10 cellular contexts compared by ENCODE assay signal in genomic region chr17:76414334-76415295, GRCh38. TPM values are rescaled to one million over a fixed set of nuclear protein-coding genes. Genes with fewer than 3 reads are reported as not detected.
DNase-seq lines count a peak whose midpoint lies in the region; ATAC-seq and TF ChIP-seq lines count a peak whose summit lies in the region.
"Had no signal": no experiment of that assay in that cellular context is flagged by ENCODE, and none has a peak within 500 bp of the region (broad histone marks: within the 10 kb centered on the region; RNA-seq: fewer than 3 reads in every experiment).

No MANE protein-coding gene starts in this region.

- peaks cover 8% of the 10 kb centered on the region for H3K36me3 ChIP-seq in osteoblast (ENCODE audit: insufficient read depth, low read length)
- H3K36me3 ChIP-seq in naive thymus-derived CD4-positive, alpha-beta T cell (ENCODE audit: control insufficient read depth in 2 of 3, insufficient read depth in 3 of 3, low read length in 3 of 3): peaks cover 0 to 13% (median 3%) of the 10 kb centered on the region in 3 experiments

- peaks cover 0 to 11% (median 0%) of the 10 kb centered on the region in 5 donors for H3K36me3 Mint-ChIP-seq in naive thymus-derived CD4-positive, alpha-beta T cell

- peaks cover 73% of the 10 kb centered on the region for H3K79me2 ChIP-seq in osteoblast (ENCODE audit: insufficient read depth, low read length)

- intact Hi-C loops in naive thymus-derived CD4-positive, alpha-beta T cell (cut with micrococcal nuclease): no loop called here

- POLR2A ChIA-PET in naive thymus-derived CD4-positive, alpha-beta T cell (lab: Charles Lee): no interaction called here

- no peaks in the 10 kb centered on the region for H3K27me3 Mint-ChIP-seq in naive thymus-derived CD4-positive, alpha-beta T cell
- H3K27me3 Mint-ChIP-seq: activated B cell treated with CpG ODN at 0.5 μM for 24 hours had no signal

- no peaks in the 10 kb centered on the region for H3K27me3 ChIP-seq in osteoblast (ENCODE audit: insufficient read depth, low read length)
- no peaks in the 10 kb centered on the region for H3K27me3 ChIP-seq in naive thymus-derived CD4-positive, alpha-beta T cell (ENCODE audit: control insufficient read depth in 2 of 2, insufficient read depth in 2 of 2, low read length in 2 of 2)

- H2AFZ ChIP-seq in osteoblast (ENCODE audit: low read length): no peak overlapping the region

- no peak overlapping the region for H3K4me2 ChIP-seq in osteoblast (ENCODE audit: insufficient read depth, low read length)

- H3K9me3 ChIP-seq in osteoblast (ENCODE audit: low read depth, low read length): no peaks in the 10 kb centered on the region
- no peaks in the 10 kb centered on the region for H3K9me3 ChIP-seq in naive thymus-derived CD4-positive, alpha-beta T cell (ENCODE audit: control insufficient read depth in 2 of 3, low read length in 3 of 3)

- peaks cover 8 to 22% (median 12%) of the 10 kb centered on the region in 7 donors for H3K4me1 Mint-ChIP-seq in naive thymus-derived CD4-positive, alpha-beta T cell

- peaks cover 6% of the 10 kb centered on the region for H3K4me1 ChIP-seq in osteoblast (ENCODE audit: insufficient read depth, low read length)
- H3K4me1 ChIP-seq in naive thymus-derived CD4-positive, alpha-beta T cell (ENCODE audit: control insufficient read depth in 2 of 2, insufficient read depth in 2 of 2, low read length in 2 of 2): no peaks in the 10 kb centered on the region

- H3K4me3 ChIP-seq in osteoblast (ENCODE audit: insufficient read depth, low read length): no peak overlapping the region
- no peak overlapping the region for H3K4me3 ChIP-seq in naive thymus-derived CD4-positive, alpha-beta T cell (ENCODE audit: low read length)

- H3K4me3 Mint-ChIP-seq in naive thymus-derived CD4-positive, alpha-beta T cell: no peak overlapping the region
- H3K4me3 Mint-ChIP-seq: activated B cell treated with CpG ODN at 0.5 μM for 24 hours had no signal

- no peak overlapping the region for H3K27ac ChIP-seq in osteoblast (ENCODE audit: low read depth, low read length)
- no peak overlapping the region for H3K27ac ChIP-seq in naive thymus-derived CD4-positive, alpha-beta T cell (ENCODE audit: low read depth, low read length)

- peaks cover 55% of the 10 kb centered on the region for H4K20me1 ChIP-seq in osteoblast (ENCODE audit: insufficient read depth, low read length)

- CTCF ChIA-PET in naive thymus-derived CD4-positive, alpha-beta T cell (lab: Charles Lee): interaction anchor here (1.0 kb wide), 1 partner anchor 27 kb away, joined by 3 read pairs; no protein-coding TSS in a partner anchor

- no peak for TF ChIP-seq CTCF in osteoblast (IDR thresholded peaks at IDR 0.05; ENCODE audit: extremely low read depth, low read depth, low read length)

- no peaks in the 10 kb centered on the region for H3K9me3 Mint-ChIP-seq in naive thymus-derived CD4-positive, alpha-beta T cell
- H3K9me3 Mint-ChIP-seq: activated B cell treated with CpG ODN at 0.5 μM for 24 hours had no signal

- DNase-seq in DMS153 treated with DMSO at 0.1 percent for 48 hours (lab: John Stamatoyannopoulos, UW; ENCODE audit: unreplicated experiment) (peak; percentile 28), NCI-H446 treated with DMSO at 0.1 percent for 48 hours (lab: John Stamatoyannopoulos, UW) (peak; percentile 94), erythroblast (lab: John Stamatoyannopoulos, UW) (peak; percentile 95 to 97), osteoblast (ENCODE audit: insufficient read length, low spot score, missing footprints) (peak; percentile 68), NCI-H187 treated with DMSO at 0.1 percent for 48 hours (lab: John Stamatoyannopoulos, UW) (no peak), kidney tubule cell (ENCODE audit: low spot score) (no peak)
- no peak for DNase-seq in naive thymus-derived CD4-positive, alpha-beta T cell
- DNase-seq: activated B cell treated with CpG ODN at 0.5 μM for 24 hours had no signal

- H3K27ac Mint-ChIP-seq in naive thymus-derived CD4-positive, alpha-beta T cell: peak overlapping the region in 3 of 9 donors; percentile 28 to 51 (median 38)
- H3K27ac Mint-ChIP-seq: activated B cell treated with CpG ODN at 0.5 μM for 24 hours had no signal

- no peak for TF ChIP-seq POLR2A in erythroblast (IDR thresholded peaks at IDR 0.05; ENCODE audit: low read length)

- ATAC-seq in GM21529 (IDR thresholded peaks at IDR 0.05; ENCODE audit: unreplicated experiment): no peak
- ATAC-seq in naive thymus-derived CD4-positive, alpha-beta T cell: no peak

RNA-seq across cellular contexts. Expression of gene SPHK1, which starts 30.2 kb away (rescaled TPM):
- total RNA-seq in osteoblast: 112 and 142 TPM in 2 replicates
- 10 to 100 TPM in 1 of 5 experiments, 1 to 10 TPM in 2, under 1 TPM in 2; 0.43 to 14.1 (median 1.9) TPM for total RNA-seq in naive thymus-derived CD4-positive, alpha-beta T cell
- under 1 TPM; 0.45 to 0.46 TPM for polyA plus RNA-seq in naive thymus-derived CD4-positive, alpha-beta T cell

RNA-seq across cellular contexts. Expression of gene UBE2O, which starts 38.3 kb away (rescaled TPM):
- 17.7 and 19.5 TPM in 2 replicates for total RNA-seq in osteoblast
- 10 to 100 TPM; 32.6 to 50.8 (median 41.6) TPM for total RNA-seq in naive thymus-derived CD4-positive, alpha-beta T cell
- polyA plus RNA-seq in naive thymus-derived CD4-positive, alpha-beta T cell: 10 to 100 TPM in 1 of 2 donors, 1 to 10 TPM in 1; 8.7 to 15.4 TPM

RNA-seq across cellular contexts. Expression of gene AANAT, which starts 52.8 kb away (rescaled TPM):
- not detected in 2 replicates for total RNA-seq in osteoblast
- not detected for total RNA-seq in naive thymus-derived CD4-positive, alpha-beta T cell
- polyA plus RNA-seq in naive thymus-derived CD4-positive, alpha-beta T cell: not detected
- polyA plus RNA-seq: esophagus had no signal

Comparison
In these comparisons a context has a peak if more than half of its experiments do, and no peak if none do; other contexts are left out.
1. DNase-seq: peak in DMS153 treated with DMSO at 0.1 percent for 48 hours (single experiment), NCI-H446 treated with DMSO at 0.1 percent for 48 hours (single experiment), erythroblast (2 of 2) and osteoblast (single experiment); none in NCI-H187 treated with DMSO at 0.1 percent for 48 hours (single experiment), naive thymus-derived CD4-positive, alpha-beta T cell (0 of 9) and kidney tubule cell (single experiment).